8 cellular contexts compared by ENCODE assay signal in genomic region chr9:68999393-69000105, GRCh38.
A peak's percentile ranks its signal among the peaks of the same experiment; 100 is the strongest.
DNase-seq lines count a peak whose midpoint lies in the region; ATAC-seq and TF ChIP-seq lines count a peak whose summit lies in the region.

No MANE protein-coding gene starts in this region.

- peak; percentile 87 for TF ChIP-seq CTCF in AG09319 (IDR thresholded peaks at IDR 0.05; ENCODE audit: low read depth, low read length)

- ATAC-seq in GM18861 (IDR thresholded peaks at IDR 0.05; ENCODE audit: unreplicated experiment) = peak; percentile 72
- ATAC-seq in HG03066 (IDR thresholded peaks at IDR 0.05; ENCODE audit: low read depth, unreplicated experiment) = peak; percentile 67
- peak; percentile 94 to 96 for ATAC-seq in activated CD4-positive, CD25-positive, alpha-beta regulatory T cell treated with anti-CD3 and anti-CD28 coated beads, Interleukin-2, amount 50 U/mL, for 24 hours

- peak; percentile 27 for DNase-seq in AG09319 (ENCODE audit: extremely low read depth, low read depth)
- DNase-seq in NCI-H2196 (lab: John Stamatoyannopoulos, UW; ENCODE audit: unreplicated experiment) = peak; percentile 79
- DNase-seq in cerebellar nuclear complex (lab: John Stamatoyannopoulos, UW) = peak; percentile 72 to 77
- DNase-seq in kidney glomerular epithelial cell (lab: John Stamatoyannopoulos, UW) = peak; percentile 78
- DNase-seq in stimulated activated CD4-positive, alpha-beta T cell treated with anti-CD3 and anti-CD28 coated beads, Interleukin-4, amount 100 ng/mL, for 1 hour = peak; percentile 41

Comparison
In these comparisons a context has a peak if more than half of its experiments do, and no peak if none do; other contexts are left out.
1. Peak in every context shown above with its lines: DNase-seq and ATAC-seq.
2. DNase-seq: peak in every context shown above with its lines; median percentile 79 in NCI-H2196; 78 in kidney glomerular epithelial cell; 74 in cerebellar nuclear complex; 41 in stimulated activated CD4-positive, alpha-beta T cell treated with anti-CD3 and anti-CD28 coated beads, Interleukin-4, amount 100 ng/mL, for 1 hour; 27 in AG09319.